In the genomic region with DNA sequence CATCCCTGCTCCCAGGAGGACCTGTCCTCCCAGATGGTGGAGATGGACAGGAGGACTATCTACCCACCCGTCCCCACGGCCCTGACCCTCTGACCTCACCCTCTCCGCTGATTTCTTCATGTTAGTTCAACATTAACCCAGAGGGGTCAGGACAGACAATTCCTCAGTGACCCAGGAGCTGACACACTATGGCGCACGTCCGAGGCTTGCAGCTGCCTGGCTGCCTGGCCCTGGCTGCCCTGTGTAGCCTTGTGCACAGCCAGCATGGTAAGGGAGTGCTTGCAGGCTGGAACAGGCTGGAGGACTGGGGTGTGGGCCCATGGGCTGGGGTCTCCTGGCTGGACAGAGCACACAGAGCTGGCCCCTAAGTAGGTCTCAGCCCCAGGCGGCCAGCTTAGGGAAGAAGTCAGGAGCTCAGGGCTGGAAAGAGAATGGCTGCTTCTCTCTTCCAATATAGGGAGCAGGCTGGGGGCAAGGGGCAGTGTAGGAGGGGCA, we compare ENCODE assay signal across 1 cellular context.
TF ChIP-seq lines count a peak whose summit lies in the region.

Gene F2 (plus strand): TSS at position 166 of the 495 bp plus-strand sequence. CDS start 23 bp downstream, at position 189.

TF ChIP-seq in IMR-90, 13 proteins besides CTCF, POLR2A, EP300 and RAD21:
- no peak for TF ChIP-seq FOS (IDR thresholded peaks at IDR 0.05; ENCODE audit: low read depth, low read length)
- no peak for TF ChIP-seq BHLHE40 (IDR thresholded peaks at IDR 0.05; ENCODE audit: low read depth, low read length)
- no peak for TF ChIP-seq RFX5 (IDR thresholded peaks at IDR 0.05; ENCODE audit: low read depth, low read length)
- TF ChIP-seq CHD1 (IDR thresholded peaks at IDR 0.05; ENCODE audit: low read depth, low read length) = no peak
- TF ChIP-seq MAFK (IDR thresholded peaks at IDR 0.05; ENCODE audit: low read depth, low read length) = no peak
